ENCODE assay signal across 9 cellular contexts in the genomic region with DNA sequence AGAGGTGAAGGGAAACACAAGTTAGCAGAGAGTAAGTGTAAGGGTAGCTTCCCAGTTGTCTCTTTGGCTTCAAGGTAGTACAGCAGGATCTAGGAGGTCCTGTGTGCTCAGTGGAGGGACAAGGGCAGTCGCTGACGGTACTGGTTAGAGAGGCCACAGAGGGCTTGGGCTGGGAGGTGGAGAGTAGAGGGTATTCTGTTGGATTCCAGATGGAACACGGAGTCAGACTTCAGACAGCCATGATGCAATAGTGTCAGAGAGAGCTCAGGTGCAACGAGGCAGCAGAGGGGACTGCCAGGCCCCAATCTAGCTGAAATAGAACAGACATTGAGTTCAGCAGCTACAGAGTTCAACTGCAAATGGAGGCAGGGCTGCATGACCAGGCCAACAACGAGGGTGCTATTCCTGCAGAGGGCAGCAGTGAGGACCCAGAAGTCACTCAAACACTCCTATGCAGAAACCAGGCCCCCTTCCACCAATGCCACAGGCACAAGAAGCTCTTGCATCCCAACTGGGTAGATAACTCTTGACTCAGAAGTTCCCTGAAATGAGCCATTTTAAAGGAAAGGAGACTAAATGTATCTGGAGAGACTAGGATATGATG.
DNase-seq lines count a peak whose midpoint lies in the region; ATAC-seq and TF ChIP-seq lines count a peak whose summit lies in the region.
"Had no signal": no experiment of that assay in that cellular context is flagged by ENCODE, and none has a peak within 500 bp of the region (broad histone marks: within the 10 kb centered on the region; RNA-seq: fewer than 3 reads in every experiment).

No MANE protein-coding gene starts in this region.

- H3K27ac ChIP-seq in RWPE1, result no peak overlapping the region

- peaks cover 2% of the 10 kb centered on the region for H3K9me3 Mint-ChIP-seq in neural crest cell

- peaks cover 2% of the 10 kb centered on the region for H3K36me3 Mint-ChIP-seq in neural crest cell (ENCODE audit: low read depth)

- DNase-seq in NCI-H82 (lab: John Stamatoyannopoulos, UW), result peak; percentile 64
- no peak for DNase-seq in NCI-H82 treated with DMSO at 0.1 percent for 48 hours (lab: John Stamatoyannopoulos, UW; ENCODE audit: unreplicated experiment)
- DNase-seq in neural crest cell (ENCODE audit: low read depth, low spot score), result peak; percentile 3
- DNase-seq in RWPE1 (ENCODE audit: low spot score), result no peak
- no peak for DNase-seq in NCI-H2107 (lab: John Stamatoyannopoulos, UW)

- POLR2A ChIA-PET in RWPE1 (lab: Yijun Ruan, JAX; ENCODE audit: low non-redundant PET), result no interaction called here

- peak overlapping the region; percentile 79 for H3K27ac Mint-ChIP-seq in neural crest cell (ENCODE audit: unreplicated experiment)
- H3K27ac Mint-ChIP-seq: dendritic cell treated with granulocyte-macrophage colony-stimulating factor and Interleukin-4, amounts not matched to agents 40 ng/mL and 50 ng/mL, for 4 days had no signal

- TF ChIP-seq CTCF in neural crest cell (conservative IDR thresholded peaks at IDR 0.05), result peak; percentile 33
- TF ChIP-seq CTCF in RWPE1 (conservative IDR thresholded peaks at IDR 0.05; ENCODE audit: low read depth), result no peak

- ATAC-seq in HG02852 (IDR thresholded peaks at IDR 0.05; ENCODE audit: unreplicated experiment) (peak; percentile 57), SK-N-SH treated with all-trans-retinoic acid at 6 μM for 48 hours (peak; percentile 70), GM18498 (IDR thresholded peaks at IDR 0.05; ENCODE audit: unreplicated experiment) (no peak)

- no peaks in the 10 kb centered on the region for H3K27me3 Mint-ChIP-seq in neural crest cell (ENCODE audit: low read depth)
- H3K27me3 Mint-ChIP-seq: dendritic cell treated with granulocyte-macrophage colony-stimulating factor and Interleukin-4, amounts not matched to agents 40 ng/mL and 50 ng/mL, for 4 days had no signal

- CTCF ChIA-PET in RWPE1 (lab: Yijun Ruan, JAX), result interaction anchor here (0.6 kb wide), 1 partner anchor 526 kb away, joined by 3 read pairs; no protein-coding TSS in a partner anchor

- H3K4me1 Mint-ChIP-seq in neural crest cell, result no peaks in the 10 kb centered on the region

- H3K4me3 Mint-ChIP-seq in neural crest cell, result no peak overlapping the region
- H3K4me3 Mint-ChIP-seq: dendritic cell treated with granulocyte-macrophage colony-stimulating factor and Interleukin-4, amounts not matched to agents 40 ng/mL and 50 ng/mL, for 4 days had no signal

TF ChIP-seq in SK-N-SH treated with all-trans-retinoic acid at 6 μM for 48 hours, 23 proteins besides CTCF, POLR2A, EP300 and RAD21:
- no peak for TF ChIP-seq ZFP30 (CRISPR knock-in tag; IDR thresholded peaks at IDR 0.05)
- TF ChIP-seq, protein P1, sequence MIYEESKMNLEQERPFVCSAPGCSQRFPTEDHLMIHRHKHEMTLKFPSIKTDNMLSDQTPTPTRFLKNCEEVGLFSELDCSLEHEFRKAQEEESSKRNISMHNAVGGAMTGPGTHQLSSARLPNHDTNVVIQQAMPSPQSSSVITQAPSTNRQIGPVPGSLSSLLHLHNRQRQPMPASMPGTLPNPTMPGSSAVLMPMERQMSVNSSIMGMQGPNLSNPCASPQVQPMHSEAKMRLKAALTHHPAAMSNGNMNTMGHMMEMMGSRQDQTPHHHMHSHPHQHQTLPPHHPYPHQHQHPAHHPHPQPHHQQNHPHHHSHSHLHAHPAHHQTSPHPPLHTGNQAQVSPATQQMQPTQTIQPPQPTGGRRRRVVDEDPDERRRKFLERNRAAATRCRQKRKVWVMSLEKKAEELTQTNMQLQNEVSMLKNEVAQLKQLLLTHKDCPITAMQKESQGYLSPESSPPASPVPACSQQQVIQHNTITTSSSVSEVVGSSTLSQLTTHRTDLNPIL (CRISPR knock-in tag; IDR thresholded peaks at IDR 0.05; ENCODE audit: low read depth), result no peak
- TF ChIP-seq TOX (CRISPR knock-in tag; IDR thresholded peaks at IDR 0.05; ENCODE audit: borderline replicate concordance), result no peak
- no peak for TF ChIP-seq ARNTL (CRISPR knock-in tag; IDR thresholded peaks at IDR 0.05; ENCODE audit: borderline replicate concordance, low read depth)
- no peak for TF ChIP-seq CSDC2 (CRISPR knock-in tag; IDR thresholded peaks at IDR 0.05)
- TF ChIP-seq ZC3H10 (CRISPR knock-in tag; IDR thresholded peaks at IDR 0.05), result no peak
- TF ChIP-seq BACH2 (CRISPR knock-in tag; IDR thresholded peaks at IDR 0.05; ENCODE audit: borderline replicate concordance), result no peak
- no peak for TF ChIP-seq ZNF565 (CRISPR knock-in tag; conservative IDR thresholded peaks at IDR 0.05; ENCODE audit: low read depth)
- no peak for TF ChIP-seq ISL1 (CRISPR knock-in tag; IDR thresholded peaks at IDR 0.05)
- TF ChIP-seq, protein P2, sequence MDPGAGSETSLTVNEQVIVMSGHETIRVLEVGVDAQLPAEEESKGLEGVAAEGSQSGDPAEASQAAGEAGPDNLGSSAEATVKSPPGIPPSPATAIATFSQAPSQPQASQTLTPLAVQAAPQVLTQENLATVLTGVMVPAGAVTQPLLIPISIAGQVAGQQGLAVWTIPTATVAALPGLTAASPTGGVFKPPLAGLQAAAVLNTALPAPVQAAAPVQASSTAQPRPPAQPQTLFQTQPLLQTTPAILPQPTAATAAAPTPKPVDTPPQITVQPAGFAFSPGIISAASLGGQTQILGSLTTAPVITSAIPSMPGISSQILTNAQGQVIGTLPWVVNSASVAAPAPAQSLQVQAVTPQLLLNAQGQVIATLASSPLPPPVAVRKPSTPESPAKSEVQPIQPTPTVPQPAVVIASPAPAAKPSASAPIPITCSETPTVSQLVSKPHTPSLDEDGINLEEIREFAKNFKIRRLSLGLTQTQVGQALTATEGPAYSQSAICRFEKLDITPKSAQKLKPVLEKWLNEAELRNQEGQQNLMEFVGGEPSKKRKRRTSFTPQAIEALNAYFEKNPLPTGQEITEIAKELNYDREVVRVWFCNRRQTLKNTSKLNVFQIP (CRISPR knock-in tag; IDR thresholded peaks at IDR 0.05; ENCODE audit: borderline replicate concordance, low read depth), result no peak

Comparison
In these comparisons a context has a peak if more than half of its experiments do, and no peak if none do; other contexts are left out.
1. DNase-seq: peak in NCI-H82 (single experiment) and neural crest cell (single experiment); none in NCI-H82 treated with DMSO at 0.1 percent for 48 hours (single experiment), RWPE1 (single experiment) and NCI-H2107 (single experiment).